In genomic region chr10:5468262-5469106, GRCh38 we compare ENCODE assay signal across 33 cellular contexts. TPM values are rescaled to one million over a fixed set of nuclear protein-coding genes. Genes with fewer than 3 reads are reported as not detected.
A peak's percentile ranks its signal among the peaks of the same experiment; 100 is the strongest.
DNase-seq lines count a peak whose midpoint lies in the region; ATAC-seq, FAIRE-seq and TF ChIP-seq lines count a peak whose summit lies in the region.
"Had no signal": no experiment of that assay in that cellular context is flagged by ENCODE, and none has a peak within 500 bp of the region (broad histone marks: within the 10 kb centered on the region; RNA-seq: fewer than 3 reads in every experiment).

No MANE protein-coding gene starts in this region.

- no peaks in the 10 kb centered on the region for H4K20me1 ChIP-seq in keratinocyte (ENCODE audit: control insufficient read depth, extremely low read depth, insufficient read depth, low read length)
- no peaks in the 10 kb centered on the region for H4K20me1 ChIP-seq in osteoblast (ENCODE audit: insufficient read depth, low read length)

- 82 to 83% methylated on average over 8 of the region's 8 CpGs for WGBS in aorta, 2 donors

- no peak overlapping the region for H3K9ac ChIP-seq in keratinocyte (ENCODE audit: control insufficient read depth, extremely low read depth, insufficient read depth, low read length)

- H3K79me2 ChIP-seq in keratinocyte (ENCODE audit: control insufficient read depth, insufficient read depth, low read length) (no peaks in the 10 kb centered on the region), osteoblast (ENCODE audit: insufficient read depth, low read length) (no peaks in the 10 kb centered on the region)

- intact Hi-C loops in Right ventricle myocardium superior (cut with DNase I) = no loop called here
- intact Hi-C loops in aorta (cut with DNase I) = loop anchor here in 1 of 2 donors (5.0 kb wide), 1 partner anchor 64 kb away; no protein-coding TSS in a partner anchor

- H3K27me3 ChIP-seq in right atrium auricular region (no peaks in the 10 kb centered on the region), keratinocyte (ENCODE audit: control insufficient read depth, extremely low read depth, insufficient read depth, low read length) (no peaks in the 10 kb centered on the region), osteoblast (ENCODE audit: insufficient read depth, low read length) (no peaks in the 10 kb centered on the region), aorta (ENCODE audit: control insufficient read depth in 1 of 2, insufficient read depth in 2 of 2, low read length in 1 of 2) (no peaks in the 10 kb centered on the region)
- H3K27me3 ChIP-seq: ovary, upper lobe of left lung had no signal

- H3K27ac ChIP-seq in right atrium auricular region = no peak overlapping the region
- peak overlapping the region; percentile 14 for H3K27ac ChIP-seq in keratinocyte (ENCODE audit: control insufficient read depth, insufficient read depth, low read length)
- H3K27ac ChIP-seq in osteoblast (ENCODE audit: low read depth, low read length) = no peak overlapping the region
- no peak overlapping the region for H3K27ac ChIP-seq in aorta (ENCODE audit: low read depth in 1 of 2, low read length in 2 of 2)
- H3K27ac ChIP-seq: ovary, WERI-Rb-1 had no signal

- FAIRE-seq in keratinocyte (lab: Jason Lieb, UNC) = no peak
- FAIRE-seq: endometrium, kidney had no signal

- H3K9me3 Mint-ChIP-seq in natural killer cell treated with Interleukin-12 subunit alpha and Interleukin-12 subunit beta and Interleukin-15 and Interleukin-18, amount 100 ng/mL, for 72 hours = no peaks in the 10 kb centered on the region
- H3K9me3 Mint-ChIP-seq: activated naive CD4-positive, alpha-beta T cell treated with anti-CD3 and anti-CD28 coated beads, Interleukin-2, amount 50 U/mL, for 24 hours; dendritic cell treated with granulocyte-macrophage colony-stimulating factor and Interleukin-4, amounts not matched to agents 40 ng/mL and 50 ng/mL, for 4 days; stimulated activated naive CD8-positive, alpha-beta T cell treated with anti-CD3 and anti-CD28 coated beads, Interleukin-15, Interleukin-2, amounts not matched to agents 100 ng/mL and 50 ng/mL, for 24 hours had no signal

- H3K27me3 Mint-ChIP-seq in natural killer cell treated with Interleukin-12 subunit alpha and Interleukin-12 subunit beta and Interleukin-15 and Interleukin-18, amount 100 ng/mL, for 72 hours = peaks cover 6 to 8% of the 10 kb centered on the region in 2 donors
- H3K27me3 Mint-ChIP-seq: activated CD4-positive, alpha-beta T cell treated with anti-CD3 and anti-CD28 coated beads, Interleukin-2, amount 10 ng/mL, durations not matched to agents 7 days and 5 days; activated naive CD4-positive, alpha-beta T cell treated with anti-CD3 and anti-CD28 coated beads, Interleukin-2, amount 50 U/mL, for 24 hours; stimulated activated naive CD8-positive, alpha-beta T cell treated with anti-CD3 and anti-CD28 coated beads, Interleukin-15, Interleukin-2, amounts not matched to agents 100 ng/mL and 50 ng/mL, for 24 hours had no signal

- H3K4me3 Mint-ChIP-seq in natural killer cell treated with Interleukin-12 subunit alpha and Interleukin-12 subunit beta and Interleukin-15 and Interleukin-18, amount 100 ng/mL, for 72 hours = no peak overlapping the region
- H3K4me3 Mint-ChIP-seq: activated CD4-positive, alpha-beta T cell treated with anti-CD3 and anti-CD28 coated beads, Interleukin-2, amount 10 ng/mL, durations not matched to agents 7 days and 5 days; activated CD8-positive, alpha-beta memory T cell treated with anti-CD3 and anti-CD28 coated beads, Interleukin-2, amount 10 ng/mL, durations not matched to agents 7 days and 5 days; activated naive CD4-positive, alpha-beta T cell treated with anti-CD3 and anti-CD28 coated beads, Interleukin-2, amount 50 U/mL, for 24 hours; CD8-positive, alpha-beta T cell; dendritic cell treated with granulocyte-macrophage colony-stimulating factor and Interleukin-4, amounts not matched to agents 40 ng/mL and 50 ng/mL, for 4 days; HFFc6; naive thymus-derived CD4-positive, alpha-beta T cell; stimulated activated naive CD8-positive, alpha-beta T cell treated with anti-CD3 and anti-CD28 coated beads, Interleukin-15, Interleukin-2, amounts not matched to agents 100 ng/mL and 50 ng/mL, for 24 hours had no signal

- TF ChIP-seq CTCF in right atrium auricular region (IDR thresholded peaks at IDR 0.05) (no peak), keratinocyte (optimal IDR thresholded peaks at IDR 0.05 in 1 of 3, IDR thresholded peaks at IDR 0.05 in 1 of 3, conservative IDR thresholded peaks at IDR 0.05 in 1 of 3; ENCODE audit: extremely low read depth in 1 of 3, insufficient read depth in 2 of 3, low read length in 3 of 3) (no peak), osteoblast (IDR thresholded peaks at IDR 0.05; ENCODE audit: extremely low read depth, low read depth, low read length) (no peak)

- peaks cover 0 to 12% of the 10 kb centered on the region in 2 donors for H3K9me3 ChIP-seq in right atrium auricular region
- H3K9me3 ChIP-seq in keratinocyte (ENCODE audit: control insufficient read depth, low read depth, low read length) = peaks cover 8% of the 10 kb centered on the region
- no peaks in the 10 kb centered on the region for H3K9me3 ChIP-seq in osteoblast (ENCODE audit: low read depth, low read length)
- no peaks in the 10 kb centered on the region for H3K9me3 ChIP-seq in aorta (ENCODE audit: control insufficient read depth, low read length)
- H3K9me3 ChIP-seq: upper lobe of left lung had no signal

- H3K27ac Mint-ChIP-seq in natural killer cell treated with Interleukin-12 subunit alpha and Interleukin-12 subunit beta and Interleukin-15 and Interleukin-18, amount 100 ng/mL, for 72 hours = no peak overlapping the region
- H3K27ac Mint-ChIP-seq: activated CD4-positive, alpha-beta T cell treated with anti-CD3 and anti-CD28 coated beads, Interleukin-2, amount 10 ng/mL, durations not matched to agents 7 days and 5 days; activated CD8-positive, alpha-beta memory T cell treated with anti-CD3 and anti-CD28 coated beads, Interleukin-2, amount 10 ng/mL, durations not matched to agents 7 days and 5 days; activated naive CD4-positive, alpha-beta T cell treated with anti-CD3 and anti-CD28 coated beads, Interleukin-2, amount 50 U/mL, for 24 hours; CD8-positive, alpha-beta T cell; dendritic cell treated with granulocyte-macrophage colony-stimulating factor and Interleukin-4, amounts not matched to agents 40 ng/mL and 50 ng/mL, for 4 days; HFFc6; stimulated activated naive CD8-positive, alpha-beta T cell treated with anti-CD3 and anti-CD28 coated beads, Interleukin-15, Interleukin-2, amounts not matched to agents 100 ng/mL and 50 ng/mL, for 24 hours had no signal

- ATAC-seq in Right ventricle myocardium superior (ENCODE audit: poor library complexity) = peak; percentile 55
- peak; percentile 52 for ATAC-seq in aorta (ENCODE audit: low FRiP score)
- no peak for ATAC-seq in natural killer cell treated with Interleukin-12 subunit alpha and Interleukin-12 subunit beta and Interleukin-15 and Interleukin-18, amount 100 ng/mL, for 72 hours
- ATAC-seq: activated CD8-positive, alpha-beta memory T cell treated with anti-CD3 and anti-CD28 coated beads, Interleukin-2, amount 10 ng/mL, durations not matched to agents 7 days and 5 days; CD8-positive, alpha-beta T cell; naive thymus-derived CD4-positive, alpha-beta T cell had no signal

- no peaks in the 10 kb centered on the region for H3K36me3 Mint-ChIP-seq in natural killer cell treated with Interleukin-12 subunit alpha and Interleukin-12 subunit beta and Interleukin-15 and Interleukin-18, amount 100 ng/mL, for 72 hours
- H3K36me3 Mint-ChIP-seq: activated naive CD4-positive, alpha-beta T cell treated with anti-CD3 and anti-CD28 coated beads, Interleukin-2, amount 50 U/mL, for 24 hours; CD8-positive, alpha-beta T cell had no signal

- dilution Hi-C loops in keratinocyte (cut with MboI; ENCODE audit: extremely low pct_ligation_motif_present, low sequenced_read_pairs) = no loop called here

- H3K4me1 ChIP-seq in right atrium auricular region = no peaks in the 10 kb centered on the region
- H3K4me1 ChIP-seq in keratinocyte (ENCODE audit: control insufficient read depth, extremely low read depth, insufficient read depth, low read length) = peaks cover 31% of the 10 kb centered on the region
- no peaks in the 10 kb centered on the region for H3K4me1 ChIP-seq in osteoblast (ENCODE audit: insufficient read depth, low read length)
- H3K4me1 ChIP-seq in aorta (ENCODE audit: control insufficient read depth in 1 of 2, insufficient read depth in 2 of 2, low read length in 2 of 2) = no peaks in the 10 kb centered on the region

- H3K4me3 ChIP-seq in right atrium auricular region (no peak overlapping the region), keratinocyte (ENCODE audit: control insufficient read depth in 2 of 3, extremely low read depth in 1 of 3, insufficient read depth in 2 of 3, low read depth in 1 of 3, low read length in 3 of 3) (no peak overlapping the region), osteoblast (ENCODE audit: insufficient read depth, low read length) (no peak overlapping the region), aorta (ENCODE audit: low read length in 2 of 2) (no peak overlapping the region)
- H3K4me3 ChIP-seq: ovary, upper lobe of left lung had no signal

- H3K4me2 ChIP-seq in keratinocyte (ENCODE audit: control insufficient read depth, extremely low read depth, insufficient read depth, low read depth, low read length) (no peak overlapping the region), osteoblast (ENCODE audit: insufficient read depth, low read length) (no peak overlapping the region)

- H2AFZ ChIP-seq in keratinocyte (ENCODE audit: control insufficient read depth, low read length) (no peak overlapping the region), osteoblast (ENCODE audit: low read length) (no peak overlapping the region)

- no peak for DNase-seq in Right ventricle myocardium superior
- no peak for DNase-seq in right atrium auricular region (ENCODE audit: low spot score)
- no peak for DNase-seq in keratinocyte (ENCODE audit: low read depth, low spot score)
- DNase-seq in osteoblast (ENCODE audit: insufficient read length, low spot score, missing footprints) = peak; percentile 35
- DNase-seq in aorta = no peak
- no peak for DNase-seq in activated CD4-positive, CD25-positive, alpha-beta regulatory T cell (lab: John Stamatoyannopoulos, UW)
- DNase-seq in OCI-M1 (lab: John Stamatoyannopoulos, UW) = no peak
- DNase-seq in natural killer cell treated with Interleukin-12 subunit alpha and Interleukin-12 subunit beta and Interleukin-15 and Interleukin-18, amount 100 ng/mL, for 72 hours (ENCODE audit: low spot score) = no peak
- DNase-seq: activated CD4-positive, alpha-beta T cell treated with anti-CD3 and anti-CD28 coated beads, Interleukin-2, amount 10 ng/mL, durations not matched to agents 7 days and 5 days; activated CD8-positive, alpha-beta memory T cell treated with anti-CD3 and anti-CD28 coated beads, Interleukin-2, amount 10 ng/mL, durations not matched to agents 7 days and 5 days; caudate nucleus; CD8-positive, alpha-beta T cell; GDM1; HFFc6; KBM-7; kidney; mammary epithelial cell; MM.1S; naive thymus-derived CD4-positive, alpha-beta T cell; NCI-H1436 treated with DMSO at 0.1 percent for 48 hours; NCI-H510A treated with DMSO at 0.1 percent for 48 hours; ovary; right cardiac atrium; upper lobe of left lung; WERI-Rb-1 had no signal

- H3K36me3 ChIP-seq in right atrium auricular region = no peaks in the 10 kb centered on the region
- H3K36me3 ChIP-seq in keratinocyte (ENCODE audit: control insufficient read depth in 2 of 2, extremely low read depth in 1 of 2, insufficient read depth in 2 of 2, low read length in 2 of 2) = no peaks in the 10 kb centered on the region
- no peaks in the 10 kb centered on the region for H3K36me3 ChIP-seq in osteoblast (ENCODE audit: insufficient read depth, low read length)
- H3K36me3 ChIP-seq in aorta (ENCODE audit: control insufficient read depth in 1 of 2, insufficient read depth in 2 of 2, low read length in 1 of 2) = no peaks in the 10 kb centered on the region
- H3K36me3 ChIP-seq: ovary, upper lobe of left lung, WERI-Rb-1 had no signal

- no peaks in the 10 kb centered on the region for H3K9me1 ChIP-seq in keratinocyte (ENCODE audit: control insufficient read depth, extremely low read depth, insufficient read depth, low read length)

- H3K4me1 Mint-ChIP-seq in natural killer cell treated with Interleukin-12 subunit alpha and Interleukin-12 subunit beta and Interleukin-15 and Interleukin-18, amount 100 ng/mL, for 72 hours (ENCODE audit: low read depth in 2 of 2) = no peaks in the 10 kb centered on the region
- H3K4me1 Mint-ChIP-seq: activated CD4-positive, alpha-beta T cell treated with anti-CD3 and anti-CD28 coated beads, Interleukin-2, amount 10 ng/mL, durations not matched to agents 7 days and 5 days; activated CD8-positive, alpha-beta memory T cell treated with anti-CD3 and anti-CD28 coated beads, Interleukin-2, amount 10 ng/mL, durations not matched to agents 7 days and 5 days; activated naive CD4-positive, alpha-beta T cell treated with anti-CD3 and anti-CD28 coated beads, Interleukin-2, amount 50 U/mL, for 24 hours had no signal

RNA-seq across cellular contexts. Expression of gene CALML5, which starts 30.9 kb away (rescaled TPM):
- not detected for total RNA-seq in Right ventricle myocardium superior
- not detected for total RNA-seq in right atrium auricular region
- polyA plus RNA-seq in keratinocyte = 5.7 to 11.4 TPM (median 7.3 TPM) in 3 replicates
- polyA plus RNA-seq in keratinocyte (2011; ENCODE audit: low read depth) = 251 TPM
- polyA plus RNA-seq in keratinocyte (2011; cell fraction: cytosol; rRNA removed) = 2.1 and 5.6 TPM in 2 replicates
- 5.2 and 5.9 TPM in 2 replicates for polyA plus RNA-seq in keratinocyte (2011; cell fraction: nucleus; rRNA removed)
- polyA plus RNA-seq in keratinocyte (2012; ENCODE audit: low replicate concordance) = 19.1 and 439 TPM in 2 replicates
- 0.39 to 0.66 TPM in 2 of 3 replicates, not detected in the other for polyA minus RNA-seq in keratinocyte
- 4.0 TPM for polyA minus RNA-seq in keratinocyte (2011; cell fraction: cytosol; rRNA and poly(A)+ RNA removed)
- 4.1 and 6.1 TPM in 2 replicates for polyA minus RNA-seq in keratinocyte (2011; cell fraction: nucleus; rRNA and poly(A)+ RNA removed)
- not detected in 2 replicates for total RNA-seq in osteoblast
- total RNA-seq in aorta = not detected
- not detected for polyA plus RNA-seq in aorta
- not detected for total RNA-seq in natural killer cell treated with Interleukin-12 subunit alpha and Interleukin-12 subunit beta and Interleukin-15 and Interleukin-18, amount 100 ng/mL, for 72 hours
- total RNA-seq: A172; activated CD4-positive, alpha-beta T cell treated with anti-CD3 and anti-CD28 coated beads, Interleukin-2, amount 10 ng/mL, durations not matched to agents 7 days and 5 days; activated CD8-positive, alpha-beta memory T cell treated with anti-CD3 and anti-CD28 coated beads, Interleukin-2, amount 10 ng/mL, durations not matched to agents 7 days and 5 days; CD8-positive, alpha-beta T cell; fibroblast of lung; glomerular endothelial cell; HFFc6; kidney; mammary epithelial cell; naive thymus-derived CD4-positive, alpha-beta T cell; right cardiac atrium; T-helper 2 cell treated with Interferon-gamma antibody and Interleukin-4, amounts not matched to agents 100 ng/mL and 5 ng/mL, for 36 hours; upper lobe of left lung had no signal
- polyA plus RNA-seq: fibroblast of lung; naive thymus-derived CD4-positive, alpha-beta T cell; ovary; right cardiac atrium had no signal

RNA-seq across cellular contexts. Expression of gene NET1, which starts 56.1 kb away (rescaled TPM):
- total RNA-seq in Right ventricle myocardium superior (15.6 TPM), right atrium auricular region (10 to 100 TPM; 12.8 to 19.8 TPM), osteoblast (51.0 and 74.0 TPM in 2 replicates), aorta (100 to 1,000 TPM; 266 to 451 TPM)
- polyA plus RNA-seq in keratinocyte (129 to 233 TPM (median 214 TPM) in 3 replicates), aorta (100 to 1,000 TPM in 1 of 2 donors, 10 to 100 TPM in 1; 76.2 to 240 TPM)
- polyA plus RNA-seq in keratinocyte (2011; ENCODE audit: low read depth) = 36.9 TPM
- polyA plus RNA-seq in keratinocyte (2011; cell fraction: cytosol; rRNA removed) = 93.0 and 144 TPM in 2 replicates
- 96.8 and 100 TPM in 2 replicates for polyA plus RNA-seq in keratinocyte (2011; cell fraction: nucleus; rRNA removed)
- polyA plus RNA-seq in keratinocyte (2012; ENCODE audit: low replicate concordance) = 50.5 and 127 TPM in 2 replicates
- polyA minus RNA-seq in keratinocyte = 148 to 294 TPM (median 162 TPM) in 3 replicates
- polyA minus RNA-seq in keratinocyte (2011; cell fraction: cytosol; rRNA and poly(A)+ RNA removed) = 227 TPM
- 90.2 and 144 TPM in 2 replicates for polyA minus RNA-seq in keratinocyte (2011; cell fraction: nucleus; rRNA and poly(A)+ RNA removed)
- total RNA-seq in natural killer cell treated with Interleukin-12 subunit alpha and Interleukin-12 subunit beta and Interleukin-15 and Interleukin-18, amount 100 ng/mL, for 72 hours = 10 to 100 TPM; 20.1 to 36.0 TPM

RNA-seq across cellular contexts. Expression of gene CALML3, which starts 56.3 kb away (rescaled TPM):
- total RNA-seq in Right ventricle myocardium superior = not detected
- total RNA-seq in right atrium auricular region = not detected
- 7.6 to 20.2 TPM (median 14.1 TPM) in 3 replicates for polyA plus RNA-seq in keratinocyte
- 16.6 TPM for polyA plus RNA-seq in keratinocyte (2011; ENCODE audit: low read depth)
- 10.4 and 31.2 TPM in 2 replicates for polyA plus RNA-seq in keratinocyte (2011; cell fraction: cytosol; rRNA removed)
- polyA plus RNA-seq in keratinocyte (2011; cell fraction: nucleus; rRNA removed) = 11.9 and 17.6 TPM in 2 replicates
- 15.7 and 23.6 TPM in 2 replicates for polyA plus RNA-seq in keratinocyte (2012; ENCODE audit: low replicate concordance)
- 2.7 to 5.2 TPM (median 4.4 TPM) in 3 replicates for polyA minus RNA-seq in keratinocyte
- polyA minus RNA-seq in keratinocyte (2011; cell fraction: cytosol; rRNA and poly(A)+ RNA removed) = 17.1 TPM
- polyA minus RNA-seq in keratinocyte (2011; cell fraction: nucleus; rRNA and poly(A)+ RNA removed) = 4.6 and 6.0 TPM in 2 replicates
- not detected in 2 replicates for total RNA-seq in osteoblast
- total RNA-seq in aorta = not detected
- under 1 TPM; 0.10 to 0.13 TPM for polyA plus RNA-seq in aorta
- total RNA-seq in natural killer cell treated with Interleukin-12 subunit alpha and Interleukin-12 subunit beta and Interleukin-15 and Interleukin-18, amount 100 ng/mL, for 72 hours = not detected
- total RNA-seq: A172; activated CD4-positive, alpha-beta T cell treated with anti-CD3 and anti-CD28 coated beads, Interleukin-2, amount 10 ng/mL, durations not matched to agents 7 days and 5 days; activated CD8-positive, alpha-beta memory T cell treated with anti-CD3 and anti-CD28 coated beads, Interleukin-2, amount 10 ng/mL, durations not matched to agents 7 days and 5 days; CD8-positive, alpha-beta T cell; fibroblast of lung; glomerular endothelial cell; HFFc6; kidney; naive thymus-derived CD4-positive, alpha-beta T cell; right cardiac atrium; T-helper 2 cell treated with Interferon-gamma antibody and Interleukin-4, amounts not matched to agents 100 ng/mL and 5 ng/mL, for 36 hours; upper lobe of left lung had no signal
- polyA plus RNA-seq: fibroblast of lung; naive thymus-derived CD4-positive, alpha-beta T cell; right cardiac atrium had no signal

Comparison
In these comparisons a context has a peak if more than half of its experiments do, and no peak if none do; other contexts are left out.
1. ATAC-seq: peak in Right ventricle myocardium superior (single experiment) and aorta (single experiment); none in natural killer cell treated with Interleukin-12 subunit alpha and Interleukin-12 subunit beta and Interleukin-15 and Interleukin-18, amount 100 ng/mL, for 72 hours (0 of 2).